Comparison of ENCODE assay signal across 15 cellular contexts in the genomic region with DNA sequence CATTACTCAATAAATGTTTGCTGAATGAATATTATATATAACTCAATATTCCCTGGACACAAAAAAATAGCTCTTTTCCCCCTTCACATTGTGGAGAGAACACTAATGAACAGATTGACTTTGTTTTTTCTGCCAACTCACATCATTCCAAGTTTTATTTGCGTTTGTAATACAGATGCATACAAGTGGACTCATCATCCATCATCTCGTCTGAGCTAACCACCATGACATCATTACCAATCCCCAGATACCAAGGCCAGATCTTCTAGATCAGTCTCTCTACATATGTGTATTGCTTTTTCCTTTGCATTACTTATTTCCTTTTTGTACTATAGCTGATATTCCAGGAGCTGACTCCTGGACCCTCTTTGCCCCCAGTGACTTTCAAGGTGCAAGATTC.
DNase-seq lines count a peak whose midpoint lies in the region; ATAC-seq and TF ChIP-seq lines count a peak whose summit lies in the region.
"Had no signal": no experiment of that assay in that cellular context is flagged by ENCODE, and none has a peak within 500 bp of the region (broad histone marks: within the 10 kb centered on the region; RNA-seq: fewer than 3 reads in every experiment).

No MANE protein-coding gene starts in this region.

- ATAC-seq in GM19328 (IDR thresholded peaks at IDR 0.05; ENCODE audit: unreplicated experiment) = no peak
- ATAC-seq in stimulated activated memory B cell treated with anti-CD40 and anti-IgM and Interleukin-4, amounts not matched to agents 10 μg/mL and 1 μg/mL and 100 μg/mL, for 72 hours = no peak

- no peak overlapping the region for H3K27ac Mint-ChIP-seq in stimulated activated memory B cell treated with anti-CD40 and anti-IgM and Interleukin-4, amounts not matched to agents 10 μg/mL and 1 μg/mL and 100 μg/mL, for 72 hours
- H3K27ac Mint-ChIP-seq: H9 had no signal

- peaks cover 47 to 54% of the 10 kb centered on the region in 2 experiments for H3K4me1 ChIP-seq in neutrophil (ENCODE audit: control insufficient read depth in 1 of 2, insufficient read depth in 1 of 2, low read depth in 1 of 2, low read length in 1 of 2)
- H3K4me1 ChIP-seq: colonic mucosa had no signal

- H3K36me3 Mint-ChIP-seq in stimulated activated memory B cell treated with anti-CD40 and anti-IgM and Interleukin-4, amounts not matched to agents 10 μg/mL and 1 μg/mL and 100 μg/mL, for 72 hours = no peaks in the 10 kb centered on the region

- TF ChIP-seq CTCF in neutrophil (IDR thresholded peaks at IDR 0.05) = no peak

- DNase-seq in ELR (ENCODE audit: low read depth) = peak; percentile 74
- peak; percentile 26 for DNase-seq in RPMI7951 (ENCODE audit: low read depth)
- peak; percentile 47 for DNase-seq in fibroblast of gingiva (ENCODE audit: low read depth)
- DNase-seq in mesenteric fat pad (ENCODE audit: low spot score) = no peak
- DNase-seq in D341Med (ENCODE audit: low spot score) = no peak
- DNase-seq: activated CD4-positive, alpha-beta T cell treated with anti-CD3 and anti-CD28 coated beads for 4 hours; activated effector memory CD4-positive, alpha-beta T cell treated with Interleukin-2 at 50 U/mL for 16 hours; colonic mucosa; H9; hippocampal formation; NCI-H524 had no signal

- H3K36me3 ChIP-seq in neutrophil = no peaks in the 10 kb centered on the region
- H3K36me3 ChIP-seq: colonic mucosa had no signal

- H3K4me3 ChIP-seq in neutrophil (ENCODE audit: low read depth in 1 of 2, low read length in 1 of 2) = no peak overlapping the region
- H3K4me3 ChIP-seq: colonic mucosa had no signal

- H3K27ac ChIP-seq in neutrophil = peak overlapping the region; percentile 79
- H3K27ac ChIP-seq: C4-2B, colonic mucosa had no signal

- H3K4me3 Mint-ChIP-seq in stimulated activated memory B cell treated with anti-CD40 and anti-IgM and Interleukin-4, amounts not matched to agents 10 μg/mL and 1 μg/mL and 100 μg/mL, for 72 hours = no peak overlapping the region
- H3K4me3 Mint-ChIP-seq: H9 had no signal

- H3K9me3 ChIP-seq in neutrophil = no peaks in the 10 kb centered on the region
- H3K9me3 ChIP-seq: colonic mucosa had no signal

- no peaks in the 10 kb centered on the region for H3K27me3 Mint-ChIP-seq in stimulated activated memory B cell treated with anti-CD40 and anti-IgM and Interleukin-4, amounts not matched to agents 10 μg/mL and 1 μg/mL and 100 μg/mL, for 72 hours

- H3K27me3 ChIP-seq in neutrophil = no peaks in the 10 kb centered on the region
- H3K27me3 ChIP-seq: colonic mucosa had no signal

- no peaks in the 10 kb centered on the region for H3K9me3 Mint-ChIP-seq in stimulated activated memory B cell treated with anti-CD40 and anti-IgM and Interleukin-4, amounts not matched to agents 10 μg/mL and 1 μg/mL and 100 μg/mL, for 72 hours
- H3K9me3 Mint-ChIP-seq: H9 had no signal

- H3K4me1 Mint-ChIP-seq in stimulated activated memory B cell treated with anti-CD40 and anti-IgM and Interleukin-4, amounts not matched to agents 10 μg/mL and 1 μg/mL and 100 μg/mL, for 72 hours = peaks cover 23% of the 10 kb centered on the region
- H3K4me1 Mint-ChIP-seq: H9 had no signal

Comparison
In these comparisons a context has a peak if more than half of its experiments do, and no peak if none do; other contexts are left out.
1. DNase-seq: peak in ELR (single experiment), RPMI7951 (single experiment) and fibroblast of gingiva (single experiment); none in mesenteric fat pad (single experiment) and D341Med (single experiment).